8 cellular contexts compared by ENCODE assay signal in the genomic region with DNA sequence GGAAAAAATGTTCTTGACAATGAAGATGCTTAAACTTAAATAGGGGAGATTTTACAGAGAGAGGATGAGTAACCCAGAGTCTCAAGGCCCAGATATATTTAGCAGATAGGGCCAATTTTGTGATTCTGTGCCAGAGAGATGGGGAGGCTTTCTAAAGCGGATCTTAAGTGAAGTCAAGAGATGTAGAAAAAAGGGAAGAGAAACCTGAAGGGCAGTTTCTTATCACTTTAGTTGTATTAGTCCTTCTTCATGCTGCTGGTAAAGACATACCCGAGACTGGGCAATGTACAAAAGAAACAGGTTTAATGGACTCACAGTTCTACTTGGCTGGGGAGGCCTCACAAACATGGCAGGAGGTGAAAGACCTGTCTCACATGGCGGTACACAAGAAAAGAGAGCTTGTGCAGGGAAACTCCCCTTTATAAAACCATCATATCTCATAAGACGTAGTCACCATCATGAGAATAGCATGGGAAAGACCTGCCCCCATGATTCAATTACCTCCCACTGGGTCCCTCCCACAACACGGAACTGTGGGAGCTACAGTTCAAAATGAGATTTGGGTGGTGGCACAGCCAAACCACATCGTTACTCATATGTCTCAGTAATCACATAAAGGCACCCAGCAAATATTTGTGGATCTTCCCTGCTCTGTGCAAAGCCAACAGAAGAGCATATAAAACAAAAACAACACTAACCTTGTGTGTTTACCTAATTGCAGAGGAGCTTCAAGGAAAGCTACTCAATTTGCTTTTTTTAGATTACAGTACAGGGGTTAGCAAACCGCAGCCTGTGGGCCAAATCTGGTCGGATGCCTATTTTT.
DNase-seq lines count a peak whose midpoint lies in the region; ATAC-seq, FAIRE-seq and TF ChIP-seq lines count a peak whose summit lies in the region.

No MANE protein-coding gene starts in this region.

- H3K79me2 ChIP-seq in GM12878 (ENCODE audit: control insufficient read depth, insufficient read depth, low read length): no peaks in the 10 kb centered on the region; the same call in 1 of the 2 replicates

- H3K9me3 ChIP-seq in GM12878 (replicated peaks; ENCODE audit: control insufficient read depth, insufficient read depth, low read length) (no peaks in the 10 kb centered on the region; the same call in 2 of the 3 replicates), endodermal cell (ENCODE audit: control insufficient read depth, low read length) (peaks cover 4% of the 10 kb centered on the region)
- H3K9me3 ChIP-seq in CD4-positive, alpha-beta memory T cell (ENCODE audit: control insufficient read depth in 1 of 2, low read length in 2 of 2): no peaks in the 10 kb centered on the region

- H3K4me2 ChIP-seq in GM12878 (ENCODE audit: control insufficient read depth, insufficient read depth): peak overlapping the region; percentile 95

- H3K4me3 Mint-ChIP-seq in endodermal cell (no peak overlapping the region), immature natural killer cell (no peak overlapping the region)
- no peak overlapping the region for H3K4me3 Mint-ChIP-seq in CD4-positive, alpha-beta memory T cell

- H2AFZ ChIP-seq in GM12878 (ENCODE audit: control insufficient read depth, low read depth, low read length): peak overlapping the region; percentile 68

- CTCF ChIA-PET in GM10248 (lab: Yijun Ruan, JAX): interaction anchor here (0.7 to 1.8 kb wide), 5 partner anchors 15 to 136 kb away, joined by 3 to 6 read pairs (median 4); no protein-coding TSS in a partner anchor
- CTCF ChIA-PET in GM12878 (lab: Yijun Ruan, JAX): interaction anchor here (0.6 to 5.5 kb wide), 13 partner anchors 13 to 130 kb away, joined by 3 to 40 read pairs (median 5); a partner anchor contains a TSS
- CTCF ChIA-PET in CD4-positive, alpha-beta memory T cell (lab: Charles Lee; ENCODE audit: partially characterized antibody): no interaction called here

- TF ChIP-seq EP300 in GM12878 (IDR thresholded peaks at IDR 0.05; ENCODE audit: borderline replicate concordance in 1 of 2, control insufficient read depth in 1 of 2, low read depth in 2 of 2, low read length in 2 of 2): peak; percentile 64 to 73; a peak in 3 of 4 replicates

- BruUV-seq in GM12878 (replicated peaks; lab: Mats Ljungman, UMichigan): no TSS peak

- WGBS in GM12878 (ENCODE audit: insufficient coverage, insufficient replicate concordance, low lambda C conversion rate, missing lambda C conversion rate): under 1% methylated on average over 8 of the region's 8 CpGs
- WGBS in endodermal cell (ENCODE audit: insufficient coverage in 1 of 2, insufficient read length in 1 of 2), 2 experiments: 91 to 94% methylated on average over 3 to 8 of the region's 8 CpGs

- H3K4me3 ChIP-seq in GM12878: peak overlapping the region; percentile 47
- H3K4me3 ChIP-seq in endodermal cell (ENCODE audit: low read length): no peak overlapping the region
- H3K4me3 ChIP-seq in CD4-positive, alpha-beta memory T cell (ENCODE audit: low read length in 2 of 2): no peak overlapping the region

- intact Hi-C loops in GM12878 (cut with micrococcal nuclease; ENCODE audit: unreplicated experiment): loop anchor here (1.0 to 2.0 kb wide), 6 partner anchors 15 to 100 kb away; no protein-coding TSS in a partner anchor
- intact Hi-C loops in CD4-positive, alpha-beta memory T cell (cut with micrococcal nuclease): no loop called here

- H3K9me3 Mint-ChIP-seq in endodermal cell (no peaks in the 10 kb centered on the region), immature natural killer cell (no peaks in the 10 kb centered on the region)
- H3K9me3 Mint-ChIP-seq in CD4-positive, alpha-beta memory T cell: peaks cover 0 to 6% (median 0%) of the 10 kb centered on the region in 8 donors

- H3K36me3 ChIP-seq in GM12878 (ENCODE audit: control insufficient read depth in 2 of 2, insufficient read depth in 2 of 2, low read length in 1 of 2): no peaks in the 10 kb centered on the region
- no peaks in the 10 kb centered on the region for H3K36me3 ChIP-seq in endodermal cell (ENCODE audit: control insufficient read depth, insufficient read depth, low read length)
- H3K36me3 ChIP-seq in CD4-positive, alpha-beta memory T cell (ENCODE audit: insufficient read depth, low read length): no peaks in the 10 kb centered on the region

- POLR2A ChIA-PET in GM10248 (lab: Yijun Ruan, JAX) (interaction anchor here (1.0 kb wide), 1 partner anchor 49 kb away, joined by 3 read pairs; no protein-coding TSS in a partner anchor), GM12878 (lab: Charles Lee) (interaction anchor here (0.5 to 5.8 kb wide), 16 partner anchors 13 to 403 kb away, joined by 3 to 50 read pairs (median 7); a partner anchor contains a TSS)
- POLR2A ChIA-PET in CD4-positive, alpha-beta memory T cell (lab: Charles Lee; ENCODE audit: partially characterized antibody): interaction anchor here (0.6 kb wide), 1 partner anchor 201 kb away, joined by 3 read pairs; no protein-coding TSS in a partner anchor

- peak; percentile 59 for ATAC-seq in HG03520 (IDR thresholded peaks at IDR 0.05; ENCODE audit: unreplicated experiment)
- ATAC-seq in GM12878: peak; percentile 63

- TF ChIP-seq RAD21 in GM12878 (IDR thresholded peaks at IDR 0.05; ENCODE audit: insufficient read depth, low read depth, low read length): peak; percentile 21; the same call in 1 of the 2 replicates

- no peak for TF ChIP-seq POLR2A in GM12878 (IDR thresholded peaks at IDR 0.05; ENCODE audit: low read depth, low read length)

- H3K4me1 Mint-ChIP-seq in endodermal cell (peaks cover 7% of the 10 kb centered on the region), immature natural killer cell (no peaks in the 10 kb centered on the region)
- peaks cover 0 to 1% (median 0%) of the 10 kb centered on the region in 4 donors for H3K4me1 Mint-ChIP-seq in CD4-positive, alpha-beta memory T cell

- RAD21 ChIA-PET in GM12878 (lab: Charles Lee; ENCODE audit: unreplicated experiment): interaction anchor here (0.7 to 2.8 kb wide), 27 partner anchors 10 to 243 kb away, joined by 3 to 52 read pairs (median 6); a partner anchor contains a TSS

- peaks cover 26% of the 10 kb centered on the region for H3K4me1 ChIP-seq in GM12878 (ENCODE audit: control insufficient read depth, insufficient read depth, low read length)
- no peaks in the 10 kb centered on the region for H3K4me1 ChIP-seq in endodermal cell (ENCODE audit: control insufficient read depth, insufficient read depth, low read length)
- no peaks in the 10 kb centered on the region for H3K4me1 ChIP-seq in CD4-positive, alpha-beta memory T cell (ENCODE audit: insufficient read depth, low read length)

- peak overlapping the region; percentile 85 for H3K27ac ChIP-seq in GM12878 (ENCODE audit: control insufficient read depth, insufficient read depth)
- no peak overlapping the region for H3K27ac ChIP-seq in endodermal cell (ENCODE audit: low read depth, low read length)
- H3K27ac ChIP-seq in CD4-positive, alpha-beta memory T cell (ENCODE audit: low read depth, low read length): no peak overlapping the region

- in situ Hi-C loops in GM12878 (cut with MboI): loop anchor here (5.0 kb wide), 1 partner anchor 92 kb away; no protein-coding TSS in a partner anchor

- SMC1A ChIA-PET in GM12878 (lab: Charles Lee; ENCODE audit: uncharacterized antibody, unreplicated experiment): interaction anchor here (0.5 to 8.7 kb wide), 31 partner anchors 9 to 299 kb away, joined by 3 to 130 read pairs (median 5); a partner anchor contains a TSS

- no peaks in the 10 kb centered on the region for H4K20me1 ChIP-seq in GM12878 (ENCODE audit: control insufficient read depth, insufficient read depth)

- TF ChIP-seq CTCF in GM10248 (IDR thresholded peaks at IDR 0.05; ENCODE audit: control extremely low read depth, extremely low read depth, low read depth, missing control alignments): no peak
- TF ChIP-seq CTCF in GM20000 (IDR thresholded peaks at IDR 0.05; ENCODE audit: extremely low read depth, missing control alignments): no peak
- TF ChIP-seq CTCF in GM12878 (IDR thresholded peaks at IDR 0.05 in 2 of 3, conservative IDR thresholded peaks at IDR 0.05 in 1 of 3; ENCODE audit: control insufficient read depth in 2 of 3, extremely low read depth in 1 of 3, insufficient read depth in 1 of 3, low read depth in 3 of 3, low read length in 3 of 3): no peak
- no peak for TF ChIP-seq CTCF in endodermal cell (conservative IDR thresholded peaks at IDR 0.05)

- no peak overlapping the region for H3K27ac Mint-ChIP-seq in endodermal cell
- H3K27ac Mint-ChIP-seq in CD4-positive, alpha-beta memory T cell: peak overlapping the region in 1 of 7 donors; percentile 52
- no peak overlapping the region for H3K27ac Mint-ChIP-seq in immature natural killer cell

- H3K27me3 Mint-ChIP-seq in endodermal cell (ENCODE audit: insufficient read depth) (no peaks in the 10 kb centered on the region), immature natural killer cell (ENCODE audit: low read depth in 3 of 3) (peaks cover 0 to 3% (median 1%) of the 10 kb centered on the region in 3 donors)
- H3K27me3 Mint-ChIP-seq in CD4-positive, alpha-beta memory T cell: peaks cover 0 to 1% of the 10 kb centered on the region in 2 donors

- DNase-seq in GM10248 (ENCODE audit: extremely low spot score): peak; percentile 39
- peak; percentile 47 for DNase-seq in GM20000 (ENCODE audit: low spot score)
- peak; percentile 93 for DNase-seq in GM12878 (ENCODE audit: low read depth, low spot score)
- DNase-seq in endodermal cell: no peak
- DNase-seq in CD4-positive, alpha-beta memory T cell: no peak
- DNase-seq in immature natural killer cell: no peak
- DNase-seq in NCI-H2107 (lab: John Stamatoyannopoulos, UW): no peak

- FAIRE-seq in GM12878 (lab: Jason Lieb, UNC): peak; percentile 88

- H3K27me3 ChIP-seq in GM12878 (replicated peaks in 1 of 2; ENCODE audit: control insufficient read depth in 2 of 2, insufficient read depth in 2 of 2, low read length in 1 of 2): no peaks in the 10 kb centered on the region
- H3K27me3 ChIP-seq in endodermal cell (ENCODE audit: control insufficient read depth, insufficient read depth, low read length, poor library complexity, severe bottlenecking): no peaks in the 10 kb centered on the region
- H3K27me3 ChIP-seq in CD4-positive, alpha-beta memory T cell (ENCODE audit: insufficient read depth, low read length): no peaks in the 10 kb centered on the region

- H3K9ac ChIP-seq in GM12878 (ENCODE audit: control insufficient read depth, insufficient read depth, low read length): peak overlapping the region; percentile 41
- H3K9ac ChIP-seq in endodermal cell (ENCODE audit: extremely low read depth, low read length, poor library complexity, severe bottlenecking): no peak overlapping the region

- no peaks in the 10 kb centered on the region for H3K36me3 Mint-ChIP-seq in endodermal cell (ENCODE audit: low read depth)
- no peaks in the 10 kb centered on the region for H3K36me3 Mint-ChIP-seq in CD4-positive, alpha-beta memory T cell
- H3K36me3 Mint-ChIP-seq in immature natural killer cell: no peaks in the 10 kb centered on the region

TF ChIP-seq in GM12878, 131 proteins besides CTCF, POLR2A, EP300 and RAD21 (continues in another document):
- 0 out of 2 replicates have a peak, but pooled peaks have one; percentile 52 for TF ChIP-seq PAX8 (IDR thresholded peaks at IDR 0.05)
- TF ChIP-seq TCF7 (IDR thresholded peaks at IDR 0.05; ENCODE audit: borderline replicate concordance): peak; percentile 47; the same call in 1 of the 2 replicates
- no peak for TF ChIP-seq RBBP5 (conservative IDR thresholded peaks at IDR 0.05)
- TF ChIP-seq BHLHE40 (IDR thresholded peaks at IDR 0.05; ENCODE audit: borderline replicate concordance in 1 of 2, low read depth in 2 of 2, low read length in 1 of 2): peak; percentile 9 to 53; a peak in 1 of 4 replicates

Comparison
In these comparisons a context has a peak if more than half of its experiments do, and no peak if none do; other contexts are left out.
1. DNase-seq: peak in GM10248 (single experiment), GM20000 (single experiment) and GM12878 (single experiment); none in endodermal cell (single experiment), CD4-positive, alpha-beta memory T cell (0 of 5), immature natural killer cell (0 of 3) and NCI-H2107 (single experiment).